ENCODE assay signal across 9 cellular contexts in genomic region chr19:16899566-16900075, GRCh38. TPM values are rescaled to one million over a fixed set of nuclear protein-coding genes. Genes with fewer than 3 reads are reported as not detected.
DNase-seq lines count a peak whose midpoint lies in the region; ATAC-seq, FAIRE-seq and TF ChIP-seq lines count a peak whose summit lies in the region.
"Had no signal": no experiment of that assay in that cellular context is flagged by ENCODE, and none has a peak within 500 bp of the region (broad histone marks: within the 10 kb centered on the region; RNA-seq: fewer than 3 reads in every experiment).

No MANE protein-coding gene starts in this region.

- H3K4me1 Mint-ChIP-seq in neural progenitor cell: peaks cover 18% of the 10 kb centered on the region

- TF ChIP-seq EP300 in A549 (IDR thresholded peaks at IDR 0.05): no peak

- in situ Hi-C loops in Panc1 (cut with HindIII; ENCODE audit: low pct_unique_long_range_greater_than_20kb, low sequenced_read_pairs): no loop called here

- H3K27ac ChIP-seq in A549 (no peak overlapping the region), Panc1 (ENCODE audit: low read length) (no peak overlapping the region), neural progenitor cell (no peak overlapping the region)

- H3K9ac ChIP-seq in neural progenitor cell: no peak overlapping the region

- H3K36me3 ChIP-seq in Panc1 (ENCODE audit: control insufficient read depth, insufficient read depth, low read length) (no peaks in the 10 kb centered on the region), neural progenitor cell (no peaks in the 10 kb centered on the region)

- peak; percentile 43 for TF ChIP-seq CTCF in A549 (IDR thresholded peaks at IDR 0.05)
- TF ChIP-seq CTCF in GM12865 (IDR thresholded peaks at IDR 0.05; ENCODE audit: insufficient read depth, low read depth, low read length, missing control alignments): peak; percentile 81
- TF ChIP-seq CTCF in Panc1 (IDR thresholded peaks at IDR 0.05): peak; percentile 85
- peak; percentile 59 for TF ChIP-seq CTCF in neural progenitor cell (IDR thresholded peaks at IDR 0.05)

- H3K4me1 ChIP-seq in A549: no peaks in the 10 kb centered on the region
- H3K4me1 ChIP-seq in Panc1 (ENCODE audit: control insufficient read depth, insufficient read depth, low read length): no peaks in the 10 kb centered on the region
- no peaks in the 10 kb centered on the region for H3K4me1 ChIP-seq in neural progenitor cell

- H3K9me3 Mint-ChIP-seq in neural progenitor cell: no peaks in the 10 kb centered on the region

- no peaks in the 10 kb centered on the region for H3K27me3 ChIP-seq in Panc1 (ENCODE audit: control insufficient read depth, insufficient read depth, low read length)
- peaks cover 33% of the 10 kb centered on the region for H3K27me3 ChIP-seq in neural progenitor cell

- TF ChIP-seq RAD21 in A549 (conservative IDR thresholded peaks at IDR 0.05 in 1 of 2, IDR thresholded peaks at IDR 0.05 in 1 of 2): peak; percentile 62 to 68

- no peaks in the 10 kb centered on the region for H4K20me1 ChIP-seq in neural progenitor cell (ENCODE audit: low read depth)

- intact Hi-C loops in Panc1 (cut with micrococcal nuclease; ENCODE audit: unreplicated experiment): loop anchor here (10.0 kb wide), 1 partner anchor 125 kb away; no protein-coding TSS in a partner anchor

- H3K4me3 ChIP-seq in A549 (no peak overlapping the region), GM12865 (ENCODE audit: low read depth, low read length) (no peak overlapping the region), Panc1 (ENCODE audit: low read depth in 2 of 2, low read length in 2 of 2) (no peak overlapping the region), neural progenitor cell (no peak overlapping the region)

- no peak overlapping the region for H3K4me2 ChIP-seq in A549
- H3K4me2 ChIP-seq in neural progenitor cell: no peak overlapping the region

- H3K4me3 Mint-ChIP-seq in neural progenitor cell: peak overlapping the region; percentile 24

- peaks cover 5% of the 10 kb centered on the region for H3F3A ChIP-seq in neural progenitor cell (ENCODE audit: low read depth)

- peak; percentile 75 to 84 for ATAC-seq in A549
- peak; percentile 54 for ATAC-seq in Panc1
- no peak for ATAC-seq in GM18511 (IDR thresholded peaks at IDR 0.05; ENCODE audit: unreplicated experiment)

- H3K27me3 Mint-ChIP-seq in neural progenitor cell (ENCODE audit: insufficient read depth, low read depth): peaks cover 16% of the 10 kb centered on the region

- no TSS peak for BruUV-seq in Panc1 (replicated peaks; lab: Mats Ljungman, UMichigan)

- H3K36me3 Mint-ChIP-seq in neural progenitor cell: no peaks in the 10 kb centered on the region

- H3K27ac Mint-ChIP-seq in neural progenitor cell: peak overlapping the region; percentile 46

- H3K79me2 ChIP-seq in neural progenitor cell (ENCODE audit: low read depth): no peaks in the 10 kb centered on the region

- CTCF ChIA-PET in A549 (lab: Yijun Ruan, JAX) (interaction anchor here (0.7 to 2.2 kb wide), 9 partner anchors 11 to 138 kb away, joined by 3 to 9 read pairs (median 3); partner anchors contain the start of gene SIN3B), Panc1 (lab: Charles Lee) (interaction anchor here (0.6 kb wide), 1 partner anchor 322 kb away, joined by 4 read pairs; no protein-coding TSS in a partner anchor)

- H3K9me3 ChIP-seq in A549 (no peaks in the 10 kb centered on the region), Panc1 (ENCODE audit: control insufficient read depth, insufficient read depth, low read depth, low read length) (no peaks in the 10 kb centered on the region), neural progenitor cell (ENCODE audit: low read depth) (no peaks in the 10 kb centered on the region)

- 3% methylated on average over 7 of the region's 7 CpGs for WGBS in A549 (ENCODE audit: missing lambda C conversion rate)

- POLR2A ChIA-PET in A549 (lab: Yijun Ruan, JAX): no interaction called here
- POLR2A ChIA-PET in Panc1 (lab: Charles Lee): no interaction called here

- no peak overlapping the region for H2AFZ ChIP-seq in neural progenitor cell (replicated peaks)

- peak; percentile 58 to 64 for DNase-seq in A549 (ENCODE audit: low read depth in 1 of 2, low spot score in 1 of 2)
- DNase-seq in GM12865 (ENCODE audit: low read depth): peak; percentile 79
- DNase-seq in Panc1 (ENCODE audit: low read depth, low spot score): peak; percentile 18
- DNase-seq in dermis blood vessel endothelial cell: peak; percentile 73
- DNase-seq in neural progenitor cell (ENCODE audit: low spot score): peak; percentile 62
- DNase-seq in T1000 (lab: John Stamatoyannopoulos, UW): no peak
- DNase-seq in activated T-cell treated with anti-CD3 and anti-CD28 coated beads, Interleukin-2, amount 50 U/mL, for 1 hour: no peak

- FAIRE-seq in A549 (lab: Jason Lieb, UNC): no peak
- FAIRE-seq: endometrium had no signal

- TF ChIP-seq POLR2A in A549 (IDR thresholded peaks at IDR 0.05; ENCODE audit: low read length): no peak

TF ChIP-seq in A549, 52 proteins besides CTCF, POLR2A, EP300 and RAD21:
- no peak for TF ChIP-seq NR3C1 (IDR thresholded peaks at IDR 0.05)
- no peak for TF ChIP-seq CHD2 (IDR thresholded peaks at IDR 0.05; ENCODE audit: low read length, partially characterized antibody)
- TF ChIP-seq CEBPB (IDR thresholded peaks at IDR 0.05): no peak
- TF ChIP-seq PHF8 (IDR thresholded peaks at IDR 0.05; ENCODE audit: borderline replicate concordance, low read depth): no peak
- TF ChIP-seq RCOR1 (IDR thresholded peaks at IDR 0.05; ENCODE audit: low read depth, low read length): no peak
- TF ChIP-seq EHF (CRISPR knock-in tag; IDR thresholded peaks at IDR 0.05): no peak
- no peak for TF ChIP-seq GATA3 (IDR thresholded peaks at IDR 0.05; ENCODE audit: borderline replicate concordance)
- TF ChIP-seq RFX5 (IDR thresholded peaks at IDR 0.05): peak; percentile 68; the same call in 1 of the 2 replicates
- no peak for TF ChIP-seq BCL3 (IDR thresholded peaks at IDR 0.05)
- no peak for TF ChIP-seq SREBF2 (IDR thresholded peaks at IDR 0.05)
- TF ChIP-seq SMC3 (IDR thresholded peaks at IDR 0.05): peak; percentile 62

RNA-seq across cellular contexts. Expression of gene F2RL3, which starts 10.8 kb away (rescaled TPM):
- not detected in 2 replicates for polyA plus RNA-seq in A549 (2011; rRNA removed)
- polyA plus RNA-seq in A549 (2012; cell fraction: cytosol; rRNA removed): not detected in 2 replicates
- polyA plus RNA-seq in A549 (2012; cell fraction: nucleus; rRNA removed): not detected in 2 replicates
- not detected in 3 replicates for polyA plus RNA-seq in A549 (2017; fragmentation: RNase III; extraction: RNeasy Plus Mini Kit Qiagen cat#74134 plus additional on column Dnase treatment)
- not detected in 2 replicates for polyA minus RNA-seq in A549 (2011; rRNA and poly(A)+ RNA removed)
- total RNA-seq in Panc1 (2021; ENCODE audit: unreplicated experiment): not detected
- polyA plus RNA-seq in Panc1 (2012; ENCODE audit: insufficient read length): 0.12 TPM
- total RNA-seq in dermis blood vessel endothelial cell: 3.0 and 14.0 TPM in 2 replicates
- 0.03 TPM in 1 of 2 replicates, not detected in the other for total RNA-seq in neural progenitor cell (ENCODE audit: low replicate concordance)

Comparison
In these comparisons a context has a peak if more than half of its experiments do, and no peak if none do; other contexts are left out.
1. DNase-seq: peak in A549 (2 of 2), GM12865 (single experiment), Panc1 (single experiment), dermis blood vessel endothelial cell (single experiment) and neural progenitor cell (single experiment); none in T1000 (single experiment) and activated T-cell treated with anti-CD3 and anti-CD28 coated beads, Interleukin-2, amount 50 U/mL, for 1 hour (single experiment).
2. Peak in every context shown above with its lines, with median percentiles within 50 percentile points of each other: CTCF ChIP-seq.